Comparison of ENCODE assay signal across 11 cellular contexts in genomic region chr5:172789687-172790495, GRCh38. TPM values are rescaled to one million over a fixed set of nuclear protein-coding genes. Genes with fewer than 3 reads are reported as not detected.
A peak's percentile ranks its signal among the peaks of the same experiment; 100 is the strongest.
DNase-seq lines count a peak whose midpoint lies in the region; ATAC-seq and TF ChIP-seq lines count a peak whose summit lies in the region.
"Had no signal": no experiment of that assay in that cellular context is flagged by ENCODE, and none has a peak within 500 bp of the region (broad histone marks: within the 10 kb centered on the region; RNA-seq: fewer than 3 reads in every experiment).

No MANE protein-coding gene starts in this region.

- H3K4me1 ChIP-seq in endodermal cell (ENCODE audit: control insufficient read depth, insufficient read depth, low read length) (peaks cover 15% of the 10 kb centered on the region), mucosa of stomach (ENCODE audit: control insufficient read depth, insufficient read depth, low read length) (peaks cover 46% of the 10 kb centered on the region), tibial nerve (peaks cover 0 to 57% (median 41%) of the 10 kb centered on the region in 4 donors)

- no peaks in the 10 kb centered on the region for H3K36me3 Mint-ChIP-seq in endodermal cell (ENCODE audit: low read depth)
- H3K36me3 Mint-ChIP-seq in activated CD8-positive, alpha-beta memory T cell treated with anti-CD3 and anti-CD28 coated beads, Interleukin-2, amount 10 ng/mL, durations not matched to agents 7 days and 5 days = no peaks in the 10 kb centered on the region

- no peak overlapping the region for H3K27ac ChIP-seq in endodermal cell (ENCODE audit: low read depth, low read length)
- peak overlapping the region; percentile 73 to 90 (median 86) for H3K27ac ChIP-seq in tibial nerve
- H3K27ac ChIP-seq: HL-60 had no signal

- no peak for TF ChIP-seq CTCF in endodermal cell (conservative IDR thresholded peaks at IDR 0.05)
- no peak for TF ChIP-seq CTCF in tibial nerve (IDR thresholded peaks at IDR 0.05)

- H3K36me3 ChIP-seq in MG63 (no peaks in the 10 kb centered on the region), endodermal cell (ENCODE audit: control insufficient read depth, insufficient read depth, low read length) (no peaks in the 10 kb centered on the region), mucosa of stomach (ENCODE audit: control insufficient read depth, insufficient read depth, low read length) (no peaks in the 10 kb centered on the region), tibial nerve (no peaks in the 10 kb centered on the region)

- peaks cover 2% of the 10 kb centered on the region for H3K27me3 Mint-ChIP-seq in endodermal cell (ENCODE audit: insufficient read depth)
- H3K27me3 Mint-ChIP-seq in activated CD8-positive, alpha-beta memory T cell treated with anti-CD3 and anti-CD28 coated beads, Interleukin-2, amount 10 ng/mL, durations not matched to agents 7 days and 5 days = no peaks in the 10 kb centered on the region

- H3K4me3 Mint-ChIP-seq in endodermal cell = no peak overlapping the region
- H3K4me3 Mint-ChIP-seq in activated CD8-positive, alpha-beta memory T cell treated with anti-CD3 and anti-CD28 coated beads, Interleukin-2, amount 10 ng/mL, durations not matched to agents 7 days and 5 days = no peak overlapping the region

- CTCF ChIA-PET in activated CD8-positive, alpha-beta memory T cell treated with anti-CD3 and anti-CD28 coated beads, Interleukin-2, amount 10 ng/mL, durations not matched to agents 7 days and 5 days (lab: Charles Lee) = interaction anchor here (1.7 kb wide), 2 partner anchors 17 to 75 kb away, joined by 3 to 7 read pairs; no protein-coding TSS in a partner anchor

- no peaks in the 10 kb centered on the region for H3K9me3 ChIP-seq in MG63
- no peaks in the 10 kb centered on the region for H3K9me3 ChIP-seq in endodermal cell (ENCODE audit: control insufficient read depth, low read length)
- no peaks in the 10 kb centered on the region for H3K9me3 ChIP-seq in mucosa of stomach (ENCODE audit: control insufficient read depth, low read length)
- H3K9me3 ChIP-seq in tibial nerve = no peaks in the 10 kb centered on the region

- ATAC-seq in activated CD8-positive, alpha-beta memory T cell treated with anti-CD3 and anti-CD28 coated beads, Interleukin-2, amount 10 ng/mL, durations not matched to agents 7 days and 5 days = no peak
- no peak for ATAC-seq in GM21381 (IDR thresholded peaks at IDR 0.05; ENCODE audit: unreplicated experiment)

- peaks cover 13% of the 10 kb centered on the region for H3K4me1 Mint-ChIP-seq in endodermal cell
- peaks cover 5% of the 10 kb centered on the region for H3K4me1 Mint-ChIP-seq in activated CD8-positive, alpha-beta memory T cell treated with anti-CD3 and anti-CD28 coated beads, Interleukin-2, amount 10 ng/mL, durations not matched to agents 7 days and 5 days

- TF ChIP-seq POLR2A in tibial nerve (IDR thresholded peaks at IDR 0.05) = no peak

- no peaks in the 10 kb centered on the region for H3K9me3 Mint-ChIP-seq in endodermal cell
- no peaks in the 10 kb centered on the region for H3K9me3 Mint-ChIP-seq in activated CD8-positive, alpha-beta memory T cell treated with anti-CD3 and anti-CD28 coated beads, Interleukin-2, amount 10 ng/mL, durations not matched to agents 7 days and 5 days (ENCODE audit: low read depth)

- DNase-seq in MG63 (peak; percentile 97), endodermal cell (peak; percentile 63), tibial nerve (ENCODE audit: low spot score in 2 of 2) (peak in 1 of 2 donors; percentile 21)
- DNase-seq in activated CD8-positive, alpha-beta memory T cell treated with anti-CD3 and anti-CD28 coated beads, Interleukin-2, amount 10 ng/mL, durations not matched to agents 7 days and 5 days = no peak
- no peak for DNase-seq in stimulated activated naive CD4-positive, alpha-beta T cell treated with Interleukin-2 at 50 U/mL for 16 hours (lab: John Stamatoyannopoulos, UW)
- DNase-seq in stimulated activated CD4-positive, alpha-beta T cell treated with anti-CD3 and anti-CD28 coated beads, Interleukin-15, amount 100 ng/mL, for 24 hours = no peak
- DNase-seq: NCI-H524; stimulated activated CD4-positive, alpha-beta T cell treated with anti-CD3 and anti-CD28 coated beads, Interleukin-2, amount 100 ng/mL, for 48 hours had no signal

- peak in 1 of 2 donors; percentile 59 for TF ChIP-seq EP300 in tibial nerve (IDR thresholded peaks at IDR 0.05)

- peak overlapping the region; percentile 74 for H3K27ac Mint-ChIP-seq in endodermal cell
- H3K27ac Mint-ChIP-seq in activated CD8-positive, alpha-beta memory T cell treated with anti-CD3 and anti-CD28 coated beads, Interleukin-2, amount 10 ng/mL, durations not matched to agents 7 days and 5 days = no peak overlapping the region

- 90 to 91% methylated on average over 5 to 9 of the region's 9 CpGs for WGBS in endodermal cell (ENCODE audit: insufficient coverage in 1 of 2, insufficient read length in 1 of 2), 2 experiments
- WGBS in tibial nerve, 2 donors = 30 to 36% methylated on average over 9 of the region's 9 CpGs

- H3K9ac ChIP-seq in endodermal cell (ENCODE audit: extremely low read depth, low read length, poor library complexity, severe bottlenecking) (no peak overlapping the region), mucosa of stomach (ENCODE audit: low read length) (peak overlapping the region; percentile 60)

- H3K4me3 ChIP-seq in MG63 (no peak overlapping the region), endodermal cell (ENCODE audit: low read length) (no peak overlapping the region), mucosa of stomach (ENCODE audit: low read length) (no peak overlapping the region), tibial nerve (no peak overlapping the region)

- no peaks in the 10 kb centered on the region for H3K27me3 ChIP-seq in MG63
- H3K27me3 ChIP-seq in endodermal cell (ENCODE audit: control insufficient read depth, insufficient read depth, low read length, poor library complexity, severe bottlenecking) = no peaks in the 10 kb centered on the region
- H3K27me3 ChIP-seq in mucosa of stomach (ENCODE audit: control insufficient read depth, insufficient read depth, low read length) = no peaks in the 10 kb centered on the region
- no peaks in the 10 kb centered on the region for H3K27me3 ChIP-seq in tibial nerve

RNA-seq across cellular contexts. Expression of gene DUSP1, which starts 18.9 kb away (rescaled TPM):
- total RNA-seq in MG63 (2014; rRNA removed; shearing (Covaris generic); ENCODE audit: low replicate concordance) = 80.6 and 99.2 TPM in 2 replicates
- 10 to 100 TPM in 1 of 2 donors, 1 to 10 TPM in 1; 9.2 to 11.0 TPM for total RNA-seq in endodermal cell
- 16.8 TPM for polyA plus RNA-seq in endodermal cell (2013, experiment 1 of 2)
- polyA plus RNA-seq in endodermal cell (2013, experiment 2 of 2) = 18.1 TPM
- 1,000 to 10,000 TPM; 1,787 to 2,412 (median 1,885) TPM for total RNA-seq in tibial nerve
- 10 to 100 TPM in 1 of 2 experiments, 1 to 10 TPM in 1; 6.5 to 32.5 TPM for total RNA-seq in activated CD8-positive, alpha-beta memory T cell treated with anti-CD3 and anti-CD28 coated beads, Interleukin-2, amount 10 ng/mL, durations not matched to agents 7 days and 5 days

RNA-seq across cellular contexts. Expression of gene ERGIC1, which starts 44.2 kb away (rescaled TPM):
- 65.6 and 98.8 TPM in 2 replicates for total RNA-seq in MG63 (2014; rRNA removed; shearing (Covaris generic); ENCODE audit: low replicate concordance)
- total RNA-seq in endodermal cell (10 to 100 TPM; 81.9 to 94.8 TPM), tibial nerve (100 to 1,000 TPM in 2 of 4 donors, 10 to 100 TPM in 2; 60.9 to 123 (median 99.3) TPM)
- polyA plus RNA-seq in endodermal cell (2013, experiment 1 of 2) = 79.3 TPM
- polyA plus RNA-seq in endodermal cell (2013, experiment 2 of 2) = 73.2 TPM
- total RNA-seq in activated CD8-positive, alpha-beta memory T cell treated with anti-CD3 and anti-CD28 coated beads, Interleukin-2, amount 10 ng/mL, durations not matched to agents 7 days and 5 days = 10 to 100 TPM; 30.9 to 34.7 TPM

Comparison
In these comparisons a context has a peak if more than half of its experiments do, and no peak if none do; other contexts are left out.
1. DNase-seq: peak in MG63 (single experiment) and endodermal cell (single experiment); none in activated CD8-positive, alpha-beta memory T cell treated with anti-CD3 and anti-CD28 coated beads, Interleukin-2, amount 10 ng/mL, durations not matched to agents 7 days and 5 days (single experiment), stimulated activated naive CD4-positive, alpha-beta T cell treated with Interleukin-2 at 50 U/mL for 16 hours (single experiment) and stimulated activated CD4-positive, alpha-beta T cell treated with anti-CD3 and anti-CD28 coated beads, Interleukin-15, amount 100 ng/mL, for 24 hours (single experiment).
2. RNA of gene DUSP1, which starts 18.9 kb away (total RNA-seq): 1,787 to 2,412 TPM in tibial nerve; 80.6 to 99.2 TPM in MG63, 6.5 to 32.5 TPM in activated CD8-positive, alpha-beta memory T cell treated with anti-CD3 and anti-CD28 coated beads, Interleukin-2, amount 10 ng/mL, durations not matched to agents 7 days and 5 days and 9.2 to 11.0 TPM in endodermal cell; every median in the first group is over 10 times any median in the second.